In genomic region chr10:50260791-50261281, GRCh38 we compare ENCODE assay signal across 8 cellular contexts. TPM values are rescaled to one million over a fixed set of nuclear protein-coding genes. Genes with fewer than 3 reads are reported as not detected.
DNase-seq lines count a peak whose midpoint lies in the region; ATAC-seq, FAIRE-seq and TF ChIP-seq lines count a peak whose summit lies in the region.

No MANE protein-coding gene starts in this region.

- ATAC-seq in GM18499 (IDR thresholded peaks at IDR 0.05; ENCODE audit: insufficient read depth, unreplicated experiment) (peak; percentile 100), GM21381 (IDR thresholded peaks at IDR 0.05; ENCODE audit: unreplicated experiment) (peak; percentile 98), HG03469 (IDR thresholded peaks at IDR 0.05; ENCODE audit: unreplicated experiment) (peak; percentile 99), K562 (peak; percentile 62)

- H3K36me3 ChIP-seq in K562 (ENCODE audit: control insufficient read depth, insufficient read depth, low read length) (no peaks in the 10 kb centered on the region), neural progenitor cell (no peaks in the 10 kb centered on the region)

- no peaks in the 10 kb centered on the region for H3K27me3 Mint-ChIP-seq in neural progenitor cell (ENCODE audit: insufficient read depth, low read depth)

- FAIRE-seq in K562 (lab: Jason Lieb, UNC): peak; percentile 51

- peaks cover 0 to 6% of the 10 kb centered on the region in 2 experiments; a peak in 3 of 5 replicates for H3K4me1 ChIP-seq in K562 (replicated peaks in 1 of 2; ENCODE audit: control insufficient read depth in 2 of 2, insufficient read depth in 2 of 2, low read length in 2 of 2)
- no peaks in the 10 kb centered on the region for H3K4me1 ChIP-seq in neural progenitor cell

- no peaks in the 10 kb centered on the region for H3K9me1 ChIP-seq in K562 (ENCODE audit: control insufficient read depth, insufficient read depth, low read length)

- H3K4me3 ChIP-seq in K562: no peak overlapping the region
- no peak overlapping the region for H3K4me3 ChIP-seq in neural progenitor cell

- no peaks in the 10 kb centered on the region for H3F3A ChIP-seq in neural progenitor cell (ENCODE audit: low read depth)

- TF ChIP-seq RAD21 in K562 (CRISPR knock-in tag; conservative IDR thresholded peaks at IDR 0.05 in 1 of 2, IDR thresholded peaks at IDR 0.05 in 1 of 2): no peak

- in situ Hi-C loops in K562 (cut with MboI): no loop called here

- 0 out of 2 replicates have a peak overlapping the region, but pooled peaks have one; percentile 3 for H2AFZ ChIP-seq in K562 (ENCODE audit: low read depth, low read length)
- H2AFZ ChIP-seq in neural progenitor cell (replicated peaks): no peak overlapping the region

- no peaks in the 10 kb centered on the region for H3K4me1 Mint-ChIP-seq in neural progenitor cell

- no peaks in the 10 kb centered on the region for H3K9me3 ChIP-seq in K562 (replicated peaks; ENCODE audit: control insufficient read depth, insufficient read depth, low read depth, low read length)
- no peaks in the 10 kb centered on the region for H3K9me3 ChIP-seq in neural progenitor cell (ENCODE audit: low read depth)

- H3K4me2 ChIP-seq in K562 (ENCODE audit: insufficient read depth, low read length) (no peak overlapping the region), neural progenitor cell (no peak overlapping the region)

- no peaks in the 10 kb centered on the region for H3K27me3 ChIP-seq in K562 (ENCODE audit: control insufficient read depth in 2 of 2, insufficient read depth in 2 of 2, low read length in 2 of 2)
- no peaks in the 10 kb centered on the region for H3K27me3 ChIP-seq in neural progenitor cell

- BruUV-seq in K562 (replicated peaks; lab: Mats Ljungman, UMichigan): no TSS peak

- H3K27ac ChIP-seq in K562 (ENCODE audit: extremely low read depth, low read depth, low read length) (no peak overlapping the region), neural progenitor cell (no peak overlapping the region)

- peaks cover 14% of the 10 kb centered on the region for H3K9me3 Mint-ChIP-seq in neural progenitor cell

- intact Hi-C loops in K562 (cut with micrococcal nuclease): no loop called here

- CTCF ChIA-PET in K562 (lab: Yijun Ruan, JAX; ENCODE audit: low intra/inter-chr PET ratio): interaction anchor here (0.6 kb wide), 1 partner anchor 76 kb away, joined by 3 read pairs; no protein-coding TSS in a partner anchor

- TF ChIP-seq CTCF in K562 (IDR thresholded peaks at IDR 0.05 in 2 of 3, conservative IDR thresholded peaks at IDR 0.05 in 1 of 3; ENCODE audit: insufficient read depth in 2 of 3, low read depth in 1 of 3, low read length in 3 of 3): no peak
- TF ChIP-seq CTCF in neural progenitor cell (IDR thresholded peaks at IDR 0.05): no peak

- no peak overlapping the region for H3K9ac ChIP-seq in K562 (ENCODE audit: insufficient read depth in 1 of 2, low read depth in 2 of 2, low read length in 2 of 2)
- no peak overlapping the region for H3K9ac ChIP-seq in neural progenitor cell

- H4K20me1 ChIP-seq in K562 (replicated peaks; ENCODE audit: control insufficient read depth, insufficient read depth, low read length) (no peaks in the 10 kb centered on the region), neural progenitor cell (ENCODE audit: low read depth) (no peaks in the 10 kb centered on the region)

- TF ChIP-seq POLR2A in K562 (conservative IDR thresholded peaks at IDR 0.05): no peak

- H3K36me3 Mint-ChIP-seq in neural progenitor cell: no peaks in the 10 kb centered on the region

- DNase-seq in K562 (ENCODE audit: extremely low read depth in 1 of 4, low spot score in 3 of 4) (peak in 2 of 4 experiments; percentile 37 to 42), Ammon's horn (ENCODE audit: low spot score) (no peak), neural progenitor cell (ENCODE audit: low spot score) (no peak), hippocampal formation (lab: John Stamatoyannopoulos, UW) (no peak), dermis blood vessel endothelial cell (no peak)

- H3K4me3 Mint-ChIP-seq in neural progenitor cell: no peak overlapping the region

- POLR2A ChIA-PET in K562 (lab: Yijun Ruan, JAX): interaction anchor here (1.1 to 2.6 kb wide), 4 partner anchors 10 to 22 kb away, joined by 3 to 8 read pairs (median 4); partner anchors contain the start of gene ASAH2

- no peak overlapping the region for H3K27ac Mint-ChIP-seq in neural progenitor cell

- H3K79me2 ChIP-seq in K562 (ENCODE audit: control insufficient read depth, insufficient read depth, low read length) (no peaks in the 10 kb centered on the region), neural progenitor cell (ENCODE audit: low read depth) (no peaks in the 10 kb centered on the region)

- WGBS in K562 (ENCODE audit: insufficient coverage, low coverage, missing lambda C conversion rate): 1% methylated on average over 2 of the region's 2 CpGs

- TF ChIP-seq EP300 in K562 (IDR thresholded peaks at IDR 0.05; ENCODE audit: low read length): no peak

TF ChIP-seq in K562, 482 proteins besides CTCF, POLR2A, EP300 and RAD21 (continues in another document):
- TF ChIP-seq GTF2F1 (IDR thresholded peaks at IDR 0.05; ENCODE audit: low read depth, low read length): no peak
- TF ChIP-seq ATF7 (IDR thresholded peaks at IDR 0.05): 0 out of 2 replicates have a peak, but pooled peaks have one; percentile 25
- no peak for TF ChIP-seq ZNF512 (tag; IDR thresholded peaks at IDR 0.05)
- TF ChIP-seq NCOR1 (IDR thresholded peaks at IDR 0.05): peak; percentile 45
- TF ChIP-seq TARDBP (IDR thresholded peaks at IDR 0.05): no peak
- no peak for TF ChIP-seq SIN3B (IDR thresholded peaks at IDR 0.05; ENCODE audit: low read depth)

RNA-seq across cellular contexts. Expression of gene ASAH2, which starts 9.5 kb away (rescaled TPM):
- total RNA-seq in K562 (2011; cell fraction: chromatin; rRNA removed; ENCODE audit: low replicate concordance): 1.2 and 1.3 TPM in 2 replicates
- 0.17 and 1.3 TPM in 2 replicates for total RNA-seq in K562 (2011; cell fraction: nucleolus; rRNA removed)
- total RNA-seq in K562 (2011; cell fraction: nucleoplasm; rRNA removed): 0.66 and 1.8 TPM in 2 replicates
- total RNA-seq in K562 (2014; rRNA removed): 2.5 and 6.5 TPM in 2 replicates
- 5.5 and 6.5 TPM in 2 replicates for total RNA-seq in K562 (2014; rRNA removed; fragmentation: Illumina TruSeq; extraction: Trizol)
- 2.7 and 3.5 TPM in 2 replicates for total RNA-seq in K562 (2015; rRNA removed; fragmentation: Illumina TruSeq; extraction: Trizol)
- total RNA-seq in K562 (2021): 7.6 and 11.8 TPM in 2 replicates
- 8.6 and 8.7 TPM in 2 replicates for polyA plus RNA-seq in K562 (2011; rRNA removed)
- polyA plus RNA-seq in K562 (2011; cell fraction: cytosol; rRNA removed): 0.54 and 4.2 TPM in 2 replicates
- polyA plus RNA-seq in K562 (2011; cell fraction: nucleus; rRNA removed): 13.6 and 15.9 TPM in 2 replicates
- polyA plus RNA-seq in K562 (2012): 4.9 and 5.0 TPM in 2 replicates
- polyA plus RNA-seq in K562 (2014; fragmentation: Illumina TruSeq; extraction: Trizol): 7.7 and 8.3 TPM in 2 replicates
- 10 to 100 TPM in 1 of 2 experiments, 1 to 10 TPM in 1; 8.5 to 12.0 TPM for polyA plus RNA-seq in K562 (2014; fragmentation: Nextera tagmentation; extraction: Ambion mirVana)
- polyA plus RNA-seq in K562 (2014; rRNA removed): 8.4 and 11.0 TPM in 2 replicates
- 9.9 and 11.4 TPM in 2 replicates for polyA minus RNA-seq in K562 (2011; rRNA and poly(A)+ RNA removed)
- 0.64 and 4.3 TPM in 2 replicates for polyA minus RNA-seq in K562 (2011; cell fraction: cytosol; rRNA and poly(A)+ RNA removed)
- 1.2 and 1.8 TPM in 2 replicates for polyA minus RNA-seq in K562 (2011; cell fraction: nucleus; rRNA and poly(A)+ RNA removed)
- 2.0 and 6.3 TPM in 2 replicates for total RNA-seq in neural progenitor cell (ENCODE audit: low replicate concordance)
- total RNA-seq in dermis blood vessel endothelial cell: under 0.01 and 0.14 TPM in 2 replicates
